In genomic region chr2:177908182-177908581, GRCh38 we compare ENCODE assay signal across 19 cellular contexts.
DNase-seq lines count a peak whose midpoint lies in the region; ATAC-seq, FAIRE-seq and TF ChIP-seq lines count a peak whose summit lies in the region.
"Had no signal": no experiment of that assay in that cellular context is flagged by ENCODE, and none has a peak within 500 bp of the region (broad histone marks: within the 10 kb centered on the region; RNA-seq: fewer than 3 reads in every experiment).

No MANE protein-coding gene starts in this region.

- H3K27ac Mint-ChIP-seq in natural killer cell: no peak overlapping the region
- H3K27ac Mint-ChIP-seq in natural killer cell treated with Interleukin-12 subunit alpha and Interleukin-12 subunit beta and Interleukin-15 and Interleukin-18, amount 100 ng/mL, for 72 hours: no peak overlapping the region
- H3K27ac Mint-ChIP-seq: stimulated activated naive B cell treated with anti-CD40 and anti-IgM and Interleukin-4, amounts not matched to agents 10 μg/mL and 1 μg/mL and 100 μg/mL, for 72 hours had no signal

- H3K23ac ChIP-seq in IMR-90 (ENCODE audit: low read depth, low read length): no peak overlapping the region

- no peak overlapping the region for H2BK5ac ChIP-seq in IMR-90 (ENCODE audit: low read depth, low read length, poor library complexity, severe bottlenecking)

- H3K4me1 Mint-ChIP-seq in natural killer cell: peaks cover 0 to 10% of the 10 kb centered on the region in 2 donors
- peaks cover 5 to 6% of the 10 kb centered on the region in 2 donors for H3K4me1 Mint-ChIP-seq in natural killer cell treated with Interleukin-12 subunit alpha and Interleukin-12 subunit beta and Interleukin-15 and Interleukin-18, amount 100 ng/mL, for 72 hours (ENCODE audit: low read depth in 2 of 2)

- no peak overlapping the region for H2BK20ac ChIP-seq in IMR-90 (ENCODE audit: low read depth, low read length)

- H3K4me3 ChIP-seq in IMR-90 (ENCODE audit: insufficient read depth, low read depth, low read length) (no peak overlapping the region), bronchial epithelial cell (ENCODE audit: low read depth, low read length) (no peak overlapping the region)
- H3K4me3 ChIP-seq: sigmoid colon had no signal

- TF ChIP-seq CTCF in natural killer cell (IDR thresholded peaks at IDR 0.05) (no peak), IMR-90 (conservative IDR thresholded peaks at IDR 0.05; ENCODE audit: low read depth, low read length) (no peak), bronchial epithelial cell (IDR thresholded peaks at IDR 0.05; ENCODE audit: insufficient read depth, low read length, severe bottlenecking) (no peak)

- no peak overlapping the region for H4K8ac ChIP-seq in IMR-90 (ENCODE audit: low read depth in 2 of 2, low read length in 2 of 2)

- H4K5ac ChIP-seq in IMR-90 (ENCODE audit: low read depth, low read length): no peak overlapping the region

- no peak overlapping the region for H3K9ac ChIP-seq in IMR-90 (ENCODE audit: low read depth, low read length)

- H4K20me1 ChIP-seq in IMR-90 (ENCODE audit: insufficient read depth, low read length): no peaks in the 10 kb centered on the region

- no peak for TF ChIP-seq POLR2A in IMR-90 (IDR thresholded peaks at IDR 0.05; ENCODE audit: low read depth, low read length)

- H2AK5ac ChIP-seq in IMR-90 (ENCODE audit: low read depth, low read length): no peak overlapping the region

- H2AK9ac ChIP-seq in IMR-90 (replicated peaks; ENCODE audit: low read depth, low read length, poor library complexity): no peak overlapping the region

- H3K27me3 ChIP-seq in IMR-90 (ENCODE audit: control insufficient read depth, insufficient read depth, low read length) (no peaks in the 10 kb centered on the region), bronchial epithelial cell (ENCODE audit: control insufficient read depth, insufficient read depth, low read length) (no peaks in the 10 kb centered on the region)
- H3K27me3 ChIP-seq: neutrophil, sigmoid colon had no signal

- CTCF ChIA-PET in IMR-90 (lab: Yijun Ruan, JAX): no interaction called here

- H3K4me1 ChIP-seq in IMR-90 (ENCODE audit: control insufficient read depth, insufficient read depth, low read length): no peaks in the 10 kb centered on the region

- no peak overlapping the region for H2AFZ ChIP-seq in IMR-90 (replicated peaks; ENCODE audit: low read length, poor library complexity)

- H2BK15ac ChIP-seq in IMR-90 (ENCODE audit: low read depth, low read length): no peak overlapping the region

- no peak overlapping the region for H3K14ac ChIP-seq in IMR-90 (replicated peaks; ENCODE audit: low read depth, low read length)

- no peak overlapping the region for H4K91ac ChIP-seq in IMR-90 (ENCODE audit: insufficient read depth, low read depth, low read length)

- no peak for TF ChIP-seq RAD21 in IMR-90 (IDR thresholded peaks at IDR 0.05; ENCODE audit: low read length)

- no peaks in the 10 kb centered on the region for H3K79me1 ChIP-seq in IMR-90 (ENCODE audit: low read depth in 1 of 2, low read length in 2 of 2)

- no peaks in the 10 kb centered on the region for H3K9me3 ChIP-seq in IMR-90 (ENCODE audit: control insufficient read depth, insufficient read depth, low read length)
- H3K9me3 ChIP-seq: neutrophil, sigmoid colon had no signal

- DNase-seq in natural killer cell (no peak), IMR-90 (peak; percentile 2), bronchial epithelial cell (ENCODE audit: low read depth) (peak; percentile 29), HPDE6-E6E7 (ENCODE audit: extremely low spot score) (no peak), NOMO-1 (lab: John Stamatoyannopoulos, UW; ENCODE audit: unreplicated experiment in 2 of 2) (no peak), NCI-H1436 treated with DMSO at 0.1 percent for 48 hours (lab: John Stamatoyannopoulos, UW) (no peak)
- DNase-seq in natural killer cell treated with Interleukin-12 subunit alpha and Interleukin-12 subunit beta and Interleukin-15 and Interleukin-18, amount 100 ng/mL, for 72 hours (ENCODE audit: low spot score): no peak
- DNase-seq: activated T-cell treated with anti-CD3 and anti-CD28 coated beads for 4 hours; central memory CD4-positive, alpha-beta T cell; effector memory CD4-positive, alpha-beta T cell; mesenchymal stem cell; NCI-H1417; NCI-H345; sigmoid colon; stimulated activated naive B cell treated with anti-CD40 and anti-IgM and Interleukin-4, amounts not matched to agents 10 μg/mL and 1 μg/mL and 100 μg/mL, for 72 hours had no signal

- no peak overlapping the region for H3K18ac ChIP-seq in IMR-90 (ENCODE audit: low read depth, low read length)

- BruUV-seq in IMR-90 (replicated peaks; lab: Mats Ljungman, UMichigan): no TSS peak

- no CpG with 5 or more reads among the region's 2 CpGs for WGBS in IMR-90 (ENCODE audit: extremely low coverage in 2 of 2, insufficient read length in 1 of 2), 2 experiments

- dilution Hi-C loops in IMR-90 (cut with HindIII; ENCODE audit: low sequenced_read_pairs, unreplicated experiment): no loop called here

- POLR2A ChIA-PET in IMR-90 (lab: Charles Lee; ENCODE audit: unreplicated experiment): no interaction called here

- FAIRE-seq in bronchial epithelial cell (lab: Jason Lieb, UNC): peak; percentile 18
- FAIRE-seq: G401.6, urothelium cell line had no signal

- no peaks in the 10 kb centered on the region for H3K36me3 Mint-ChIP-seq in natural killer cell
- H3K36me3 Mint-ChIP-seq in natural killer cell treated with Interleukin-12 subunit alpha and Interleukin-12 subunit beta and Interleukin-15 and Interleukin-18, amount 100 ng/mL, for 72 hours: no peaks in the 10 kb centered on the region
- H3K36me3 Mint-ChIP-seq: stimulated activated naive B cell treated with anti-CD40 and anti-IgM and Interleukin-4, amounts not matched to agents 10 μg/mL and 1 μg/mL and 100 μg/mL, for 72 hours had no signal

- ATAC-seq in natural killer cell (peak in 2 of 3 donors; percentile 25 to 57), IMR-90 (ENCODE audit: low read depth) (no peak; the same call in 1 of the 2 replicates), GM19023 (IDR thresholded peaks at IDR 0.05; ENCODE audit: unreplicated experiment) (no peak)
- no peak for ATAC-seq in natural killer cell treated with Interleukin-12 subunit alpha and Interleukin-12 subunit beta and Interleukin-15 and Interleukin-18, amount 100 ng/mL, for 72 hours

- intact Hi-C loops in natural killer cell (cut with micrococcal nuclease) (no loop called here), IMR-90 (cut with micrococcal nuclease) (no loop called here)

- H3K4ac ChIP-seq in IMR-90 (ENCODE audit: low read depth, low read length): no peak overlapping the region

- in situ Hi-C loops in IMR-90 (cut with MboI; ENCODE audit: low sequenced_read_pairs): no loop called here

- H3K4me2 ChIP-seq in IMR-90 (ENCODE audit: low read depth, low read length): no peak overlapping the region

- H3K27ac ChIP-seq in IMR-90 (ENCODE audit: insufficient read depth, low read length): no peak overlapping the region
- H3K27ac ChIP-seq: neutrophil had no signal

- H3K56ac ChIP-seq in IMR-90 (ENCODE audit: extremely low read depth, insufficient read depth, low read length): no peak overlapping the region

- H2BK120ac ChIP-seq in IMR-90 (ENCODE audit: low read depth, low read length): no peak overlapping the region

- no peaks in the 10 kb centered on the region for H3K9me3 Mint-ChIP-seq in natural killer cell
- no peaks in the 10 kb centered on the region for H3K9me3 Mint-ChIP-seq in natural killer cell treated with Interleukin-12 subunit alpha and Interleukin-12 subunit beta and Interleukin-15 and Interleukin-18, amount 100 ng/mL, for 72 hours
- H3K9me3 Mint-ChIP-seq: stimulated activated naive B cell treated with anti-CD40 and anti-IgM and Interleukin-4, amounts not matched to agents 10 μg/mL and 1 μg/mL and 100 μg/mL, for 72 hours had no signal

- no peaks in the 10 kb centered on the region for H3K27me3 Mint-ChIP-seq in natural killer cell (ENCODE audit: low read depth in 2 of 2)
- peaks cover 6 to 7% of the 10 kb centered on the region in 2 donors for H3K27me3 Mint-ChIP-seq in natural killer cell treated with Interleukin-12 subunit alpha and Interleukin-12 subunit beta and Interleukin-15 and Interleukin-18, amount 100 ng/mL, for 72 hours
- H3K27me3 Mint-ChIP-seq: stimulated activated naive B cell treated with anti-CD40 and anti-IgM and Interleukin-4, amounts not matched to agents 10 μg/mL and 1 μg/mL and 100 μg/mL, for 72 hours had no signal

- H3K4me3 Mint-ChIP-seq in natural killer cell: no peak overlapping the region
- H3K4me3 Mint-ChIP-seq in natural killer cell treated with Interleukin-12 subunit alpha and Interleukin-12 subunit beta and Interleukin-15 and Interleukin-18, amount 100 ng/mL, for 72 hours: no peak overlapping the region
- H3K4me3 Mint-ChIP-seq: stimulated activated naive B cell treated with anti-CD40 and anti-IgM and Interleukin-4, amounts not matched to agents 10 μg/mL and 1 μg/mL and 100 μg/mL, for 72 hours had no signal

- H3K9me1 ChIP-seq in IMR-90 (ENCODE audit: insufficient read depth, low read length): no peaks in the 10 kb centered on the region

- H3K36me3 ChIP-seq in IMR-90 (ENCODE audit: control insufficient read depth, insufficient read depth, low read length) (no peaks in the 10 kb centered on the region), bronchial epithelial cell (ENCODE audit: control insufficient read depth, insufficient read depth, low read length) (no peaks in the 10 kb centered on the region)
- H3K36me3 ChIP-seq: neutrophil, sigmoid colon had no signal

TF ChIP-seq in IMR-90, 13 proteins besides CTCF, POLR2A, EP300 and RAD21 (continues in another document):
- no peak for TF ChIP-seq CHD1 (IDR thresholded peaks at IDR 0.05; ENCODE audit: low read depth, low read length)
- no peak for TF ChIP-seq RFX5 (IDR thresholded peaks at IDR 0.05; ENCODE audit: low read depth, low read length)
- TF ChIP-seq BHLHE40 (IDR thresholded peaks at IDR 0.05; ENCODE audit: low read depth, low read length): no peak
- TF ChIP-seq USF2 (IDR thresholded peaks at IDR 0.05; ENCODE audit: low read depth, low read length): no peak
- no peak for TF ChIP-seq FOS (IDR thresholded peaks at IDR 0.05; ENCODE audit: low read depth, low read length)
- no peak for TF ChIP-seq RCOR1 (IDR thresholded peaks at IDR 0.05; ENCODE audit: insufficient replicate concordance, low read length)
- no peak for TF ChIP-seq CEBPB (IDR thresholded peaks at IDR 0.05; ENCODE audit: low read depth, low read length)
- TF ChIP-seq SMC3 (IDR thresholded peaks at IDR 0.05; ENCODE audit: low read depth, low read length): no peak
- TF ChIP-seq MAZ (IDR thresholded peaks at IDR 0.05; ENCODE audit: borderline replicate concordance, low read depth, low read length): no peak
- no peak for TF ChIP-seq MXI1 (IDR thresholded peaks at IDR 0.05; ENCODE audit: borderline replicate concordance, low read depth, low read length)

Comparison
In these comparisons a context has a peak if more than half of its experiments do, and no peak if none do; other contexts are left out.
1. ATAC-seq: peak in natural killer cell (2 of 3); none in natural killer cell treated with Interleukin-12 subunit alpha and Interleukin-12 subunit beta and Interleukin-15 and Interleukin-18, amount 100 ng/mL, for 72 hours (0 of 2), IMR-90 (single experiment) and GM19023 (single experiment).
2. DNase-seq: peak in IMR-90 (single experiment) and bronchial epithelial cell (single experiment); none in natural killer cell (single experiment), natural killer cell treated with Interleukin-12 subunit alpha and Interleukin-12 subunit beta and Interleukin-15 and Interleukin-18, amount 100 ng/mL, for 72 hours (single experiment), HPDE6-E6E7 (single experiment), NOMO-1 (0 of 2) and NCI-H1436 treated with DMSO at 0.1 percent for 48 hours (single experiment).